ENCODE assay signal across 21 cellular contexts in the genomic region with DNA sequence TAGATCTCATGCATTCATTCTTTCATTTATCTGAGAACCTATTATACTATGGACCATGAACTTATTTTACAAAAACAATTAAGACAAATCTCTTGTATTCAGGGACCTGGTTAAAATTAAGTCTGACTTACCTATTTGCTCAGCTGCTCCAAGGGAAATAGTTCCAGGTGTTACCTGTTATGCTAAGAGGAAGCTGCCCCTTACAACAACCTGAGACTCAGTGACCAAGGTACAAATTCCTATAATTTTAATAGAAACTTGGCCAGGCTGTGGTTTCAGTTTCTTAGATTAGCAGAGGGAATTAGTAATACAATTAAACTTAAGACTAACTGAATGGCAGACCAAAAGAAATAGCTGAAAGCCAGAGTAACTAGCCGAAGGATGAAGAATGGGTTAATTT. TPM values are rescaled to one million over a fixed set of nuclear protein-coding genes. Genes with fewer than 3 reads are reported as not detected.
A peak's percentile ranks its signal among the peaks of the same experiment; 100 is the strongest.
DNase-seq lines count a peak whose midpoint lies in the region; FAIRE-seq and TF ChIP-seq lines count a peak whose summit lies in the region.
"Had no signal": no experiment of that assay in that cellular context is flagged by ENCODE, and none has a peak within 500 bp of the region (broad histone marks: within the 10 kb centered on the region; RNA-seq: fewer than 3 reads in every experiment).

No MANE protein-coding gene starts in this region.

- H3K36me3 ChIP-seq in esophagus muscularis mucosa (no peaks in the 10 kb centered on the region), small intestine (ENCODE audit: control insufficient read depth in 2 of 2, insufficient read depth in 2 of 2, low read length in 2 of 2) (no peaks in the 10 kb centered on the region)

- no peak for TF ChIP-seq CTCF in esophagus muscularis mucosa (IDR thresholded peaks at IDR 0.05)

- DNase-seq in NCI-H146 (lab: John Stamatoyannopoulos, UW) (peak; percentile 78), NCI-H748 treated with DMSO at 0.1 percent for 48 hours (lab: John Stamatoyannopoulos, UW) (peak; percentile 46), esophagus muscularis mucosa (ENCODE audit: extremely low spot score) (no peak), small intestine (peak; percentile 83), UCSD-AML1 (lab: John Stamatoyannopoulos, UW; ENCODE audit: unreplicated experiment) (no peak), mucosa of gallbladder (ENCODE audit: low spot score) (no peak), hypothalamus (lab: John Stamatoyannopoulos, UW) (no peak), SK-N-DZ (ENCODE audit: low spot score) (no peak)
- DNase-seq: CD4-positive, CD25-positive, alpha-beta regulatory T cell; DND-41; Karpas-422; MV-4-11; NCI-H1105 treated with DMSO at 0.1 percent for 48 hours; NCI-H1694 treated with DMSO at 0.1 percent for 48 hours; NCI-H2107; NCI-H2227 treated with DMSO at 0.1 percent for 48 hours; NCI-H524; T-cell had no signal

- H3K27me3 ChIP-seq in esophagus muscularis mucosa (no peaks in the 10 kb centered on the region), small intestine (ENCODE audit: control insufficient read depth in 2 of 2, insufficient read depth in 2 of 2, low read length in 2 of 2) (no peaks in the 10 kb centered on the region)

- TF ChIP-seq POLR2A in esophagus muscularis mucosa (IDR thresholded peaks at IDR 0.05; ENCODE audit: low read depth), result no peak

- peak overlapping the region in 1 of 4 donors; percentile 4 for H3K4me3 ChIP-seq in esophagus muscularis mucosa
- H3K4me3 ChIP-seq in small intestine (ENCODE audit: low read depth in 1 of 2, low read length in 2 of 2), result no peak overlapping the region

- 52% methylated on average over 1 of the region's 1 CpG for WGBS in esophagus muscularis mucosa
- WGBS in small intestine, 3 donors, result 3 to 52% (median 43%) methylated on average over 1 of the region's 1 CpG

- H3K27ac ChIP-seq in esophagus muscularis mucosa (replicated peaks in 1 of 4) (peak overlapping the region in 3 of 4 donors; percentile 32 to 47 (median 35)), small intestine (ENCODE audit: low read depth in 1 of 2, low read length in 1 of 2) (no peak overlapping the region)

- H3K9me3 ChIP-seq in esophagus muscularis mucosa (no peaks in the 10 kb centered on the region), small intestine (ENCODE audit: control insufficient read depth, low read depth) (no peaks in the 10 kb centered on the region)

- intact Hi-C loops in esophagus muscularis mucosa (cut with DNase I), result no loop called here

- no peak for TF ChIP-seq EP300 in esophagus muscularis mucosa (IDR thresholded peaks at IDR 0.05)

- FAIRE-seq in small intestine (lab: Jason Lieb, UNC), result peak; percentile 65
- FAIRE-seq: GM12892, GM18507 had no signal

- H3K4me1 ChIP-seq in esophagus muscularis mucosa (peaks cover 0 to 42% (median 28%) of the 10 kb centered on the region in 4 donors), small intestine (ENCODE audit: control insufficient read depth in 2 of 2, insufficient read depth in 1 of 2, low read depth in 1 of 2, low read length in 1 of 2) (no peaks in the 10 kb centered on the region)

RNA-seq across cellular contexts. Expression of gene GMPR, which starts 48.2 kb away (rescaled TPM):
- total RNA-seq in esophagus muscularis mucosa (10 to 100 TPM; 32.8 to 69.7 (median 52.0) TPM), mucosa of gallbladder (10.4 TPM)
- polyA plus RNA-seq in small intestine, result 10 to 100 TPM in 2 of 3 donors, 1 to 10 TPM in 1; 4.8 to 14.1 (median 10.5) TPM
- polyA plus RNA-seq in SK-N-DZ (2014; cell fraction: cytosol; rRNA removed), result 2.3 and 5.3 TPM in 2 replicates
- polyA plus RNA-seq in SK-N-DZ (2014; cell fraction: nucleus; rRNA removed), result 0.89 and 2.3 TPM in 2 replicates
- total RNA-seq: G401 had no signal

Comparison
In these comparisons a context has a peak if more than half of its experiments do, and no peak if none do; other contexts are left out.
1. DNase-seq: peak in NCI-H146 (single experiment), NCI-H748 treated with DMSO at 0.1 percent for 48 hours (single experiment) and small intestine (single experiment); none in esophagus muscularis mucosa (single experiment), UCSD-AML1 (single experiment), mucosa of gallbladder (single experiment), hypothalamus (0 of 51) and SK-N-DZ (single experiment).
2. H3K27ac ChIP-seq: peak in esophagus muscularis mucosa (3 of 4); none in small intestine (0 of 2).